In genomic region chr1:167913895-167914502, GRCh38 we compare ENCODE assay signal across 1 cellular context.
TF ChIP-seq lines count a peak whose summit lies in the region.

ADCY10 (minus strand) TSS chr1:167914134; CDS start chr1:167905140, 8,994 bp downstream.

TF ChIP-seq in GM23338, 12 proteins besides CTCF, POLR2A, EP300 and RAD21:
- TF ChIP-seq CREB1 (CRISPR knock-in tag; IDR thresholded peaks at IDR 0.05; ENCODE audit: low read depth) (no peak), ZNF331 (CRISPR knock-in tag; IDR thresholded peaks at IDR 0.05; ENCODE audit: low read depth) (no peak), EZH2 (IDR thresholded peaks at IDR 0.05; ENCODE audit: low read depth, unreplicated experiment) (no peak), REST (IDR thresholded peaks at IDR 0.05; ENCODE audit: unreplicated experiment) (no peak), JUNB (IDR thresholded peaks at IDR 0.05; ENCODE audit: unreplicated experiment) (no peak), POLR2AphosphoS5 (IDR thresholded peaks at IDR 0.05; ENCODE audit: low read depth) (no peak), NANOG (IDR thresholded peaks at IDR 0.05; ENCODE audit: borderline replicate concordance) (no peak), ETS1 (IDR thresholded peaks at IDR 0.05) (no peak), EZH2phosphoT487 (IDR thresholded peaks at IDR 0.05; ENCODE audit: unreplicated experiment) (no peak)
- TF ChIP-seq, protein P1, sequence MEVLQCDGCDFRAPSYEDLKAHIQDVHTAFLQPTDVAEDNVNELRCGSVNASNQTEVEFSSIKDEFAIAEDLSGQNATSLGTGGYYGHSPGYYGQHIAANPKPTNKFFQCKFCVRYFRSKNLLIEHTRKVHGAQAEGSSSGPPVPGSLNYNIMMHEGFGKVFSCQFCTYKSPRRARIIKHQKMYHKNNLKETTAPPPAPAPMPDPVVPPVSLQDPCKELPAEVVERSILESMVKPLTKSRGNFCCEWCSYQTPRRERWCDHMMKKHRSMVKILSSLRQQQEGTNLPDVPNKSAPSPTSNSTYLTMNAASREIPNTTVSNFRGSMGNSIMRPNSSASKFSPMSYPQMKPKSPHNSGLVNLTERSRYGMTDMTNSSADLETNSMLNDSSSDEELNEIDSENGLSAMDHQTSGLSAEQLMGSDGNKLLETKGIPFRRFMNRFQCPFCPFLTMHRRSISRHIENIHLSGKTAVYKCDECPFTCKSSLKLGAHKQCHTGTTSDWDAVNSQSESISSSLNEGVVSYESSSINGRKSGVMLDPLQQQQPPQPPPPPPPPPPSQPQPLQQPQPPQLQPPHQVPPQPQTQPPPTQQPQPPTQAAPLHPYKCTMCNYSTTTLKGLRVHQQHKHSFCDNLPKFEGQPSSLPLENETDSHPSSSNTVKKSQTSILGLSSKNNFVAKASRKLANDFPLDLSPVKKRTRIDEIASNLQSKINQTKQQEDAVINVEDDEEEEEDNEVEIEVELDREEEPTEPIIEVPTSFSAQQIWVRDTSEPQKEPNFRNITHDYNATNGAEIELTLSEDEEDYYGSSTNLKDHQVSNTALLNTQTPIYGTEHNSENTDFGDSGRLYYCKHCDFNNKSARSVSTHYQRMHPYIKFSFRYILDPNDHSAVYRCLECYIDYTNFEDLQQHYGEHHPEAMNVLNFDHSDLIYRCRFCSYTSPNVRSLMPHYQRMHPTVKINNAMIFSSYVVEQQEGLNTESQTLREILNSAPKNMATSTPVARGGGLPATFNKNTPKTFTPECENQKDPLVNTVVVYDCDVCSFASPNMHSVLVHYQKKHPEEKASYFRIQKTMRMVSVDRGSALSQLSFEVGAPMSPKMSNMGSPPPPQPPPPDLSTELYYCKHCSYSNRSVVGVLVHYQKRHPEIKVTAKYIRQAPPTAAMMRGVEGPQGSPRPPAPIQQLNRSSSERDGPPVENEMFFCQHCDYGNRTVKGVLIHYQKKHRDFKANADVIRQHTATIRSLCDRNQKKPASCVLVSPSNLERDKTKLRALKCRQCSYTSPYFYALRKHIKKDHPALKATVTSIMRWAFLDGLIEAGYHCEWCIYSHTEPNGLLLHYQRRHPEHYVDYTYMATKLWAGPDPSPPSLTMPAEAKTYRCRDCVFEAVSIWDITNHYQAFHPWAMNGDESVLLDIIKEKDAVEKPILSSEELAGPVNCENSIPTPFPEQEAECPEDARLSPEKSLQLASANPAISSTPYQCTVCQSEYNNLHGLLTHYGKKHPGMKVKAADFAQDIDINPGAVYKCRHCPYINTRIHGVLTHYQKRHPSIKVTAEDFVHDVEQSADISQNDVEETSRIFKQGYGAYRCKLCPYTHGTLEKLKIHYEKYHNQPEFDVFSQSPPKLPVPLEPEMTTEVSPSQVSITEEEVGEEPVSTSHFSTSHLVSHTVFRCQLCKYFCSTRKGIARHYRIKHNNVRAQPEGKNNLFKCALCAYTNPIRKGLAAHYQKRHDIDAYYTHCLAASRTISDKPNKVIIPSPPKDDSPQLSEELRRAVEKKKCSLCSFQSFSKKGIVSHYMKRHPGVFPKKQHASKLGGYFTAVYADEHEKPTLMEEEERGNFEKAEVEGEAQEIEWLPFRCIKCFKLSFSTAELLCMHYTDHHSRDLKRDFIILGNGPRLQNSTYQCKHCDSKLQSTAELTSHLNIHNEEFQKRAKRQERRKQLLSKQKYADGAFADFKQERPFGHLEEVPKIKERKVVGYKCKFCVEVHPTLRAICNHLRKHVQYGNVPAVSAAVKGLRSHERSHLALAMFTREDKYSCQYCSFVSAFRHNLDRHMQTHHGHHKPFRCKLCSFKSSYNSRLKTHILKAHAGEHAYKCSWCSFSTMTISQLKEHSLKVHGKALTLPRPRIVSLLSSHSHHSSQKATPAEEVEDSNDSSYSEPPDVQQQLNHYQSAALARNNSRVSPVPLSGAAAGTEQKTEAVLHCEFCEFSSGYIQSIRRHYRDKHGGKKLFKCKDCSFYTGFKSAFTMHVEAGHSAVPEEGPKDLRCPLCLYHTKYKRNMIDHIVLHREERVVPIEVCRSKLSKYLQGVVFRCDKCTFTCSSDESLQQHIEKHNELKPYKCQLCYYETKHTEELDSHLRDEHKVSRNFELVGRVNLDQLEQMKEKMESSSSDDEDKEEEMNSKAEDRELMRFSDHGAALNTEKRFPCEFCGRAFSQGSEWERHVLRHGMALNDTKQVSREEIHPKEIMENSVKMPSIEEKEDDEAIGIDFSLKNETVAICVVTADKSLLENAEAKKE (CRISPR knock-in tag; IDR thresholded peaks at IDR 0.05): no peak
